ENCODE assay signal across 10 cellular contexts in genomic region chr2:219499555-219499954, GRCh38. TPM values are rescaled to one million over a fixed set of nuclear protein-coding genes. Genes with fewer than 3 reads are reported as not detected.
A peak's percentile ranks its signal among the peaks of the same experiment; 100 is the strongest.
DNase-seq lines count a peak whose midpoint lies in the region; ATAC-seq and TF ChIP-seq lines count a peak whose summit lies in the region.
"Had no signal": no experiment of that assay in that cellular context is flagged by ENCODE, and none has a peak within 500 bp of the region (broad histone marks: within the 10 kb centered on the region; RNA-seq: fewer than 3 reads in every experiment).

No MANE protein-coding gene starts in this region.

- peaks cover 2% of the 10 kb centered on the region for H3K36me3 Mint-ChIP-seq in IgD-negative memory B cell
- peaks cover 17% of the 10 kb centered on the region for H3K36me3 Mint-ChIP-seq in central memory CD8-positive, alpha-beta T cell (ENCODE audit: insufficient read depth)
- H3K36me3 Mint-ChIP-seq in naive thymus-derived CD8-positive, alpha-beta T cell: peaks cover 0 to 28% (median 20%) of the 10 kb centered on the region in 3 donors

- no peaks in the 10 kb centered on the region for H3K9me3 Mint-ChIP-seq in IgD-negative memory B cell
- H3K9me3 Mint-ChIP-seq in central memory CD8-positive, alpha-beta T cell: no peaks in the 10 kb centered on the region
- H3K9me3 Mint-ChIP-seq in naive thymus-derived CD8-positive, alpha-beta T cell: no peaks in the 10 kb centered on the region

- TF ChIP-seq CTCF in AG09309 (IDR thresholded peaks at IDR 0.05; ENCODE audit: control insufficient read depth, insufficient read depth, low read depth, low read length, missing control alignments): no peak

- no peak for DNase-seq in AG09309 (ENCODE audit: low read depth)
- DNase-seq in central memory CD8-positive, alpha-beta T cell (ENCODE audit: low spot score in 2 of 2): no peak
- DNase-seq in naive thymus-derived CD8-positive, alpha-beta T cell: no peak
- no peak for DNase-seq in KG1 (lab: John Stamatoyannopoulos, UW)
- DNase-seq in SW480 (ENCODE audit: low spot score): no peak
- DNase-seq: effector CD8-positive, alpha-beta T cell; GF-D8 had no signal

- peak overlapping the region; percentile 88 to 99 (median 94) for H3K4me3 Mint-ChIP-seq in IgD-negative memory B cell
- peak overlapping the region; percentile 97 for H3K4me3 Mint-ChIP-seq in central memory CD8-positive, alpha-beta T cell
- peak overlapping the region; percentile 89 to 100 (median 95) for H3K4me3 Mint-ChIP-seq in naive thymus-derived CD8-positive, alpha-beta T cell

- H3K27me3 Mint-ChIP-seq in IgD-negative memory B cell: peaks cover 17% of the 10 kb centered on the region
- H3K27me3 Mint-ChIP-seq in central memory CD8-positive, alpha-beta T cell: peaks cover 41% of the 10 kb centered on the region
- peaks cover 12 to 42% (median 26%) of the 10 kb centered on the region in 5 donors for H3K27me3 Mint-ChIP-seq in naive thymus-derived CD8-positive, alpha-beta T cell

- peak overlapping the region; percentile 81 for H3K4me3 ChIP-seq in AG09309 (ENCODE audit: control insufficient read depth, low read depth, low read length)

- POLR2A ChIA-PET in naive thymus-derived CD8-positive, alpha-beta T cell (lab: Charles Lee): interaction anchor here (0.8 to 1.3 kb wide), 4 partner anchors 89 to 246 kb away, joined by 3 to 5 read pairs (median 3); partner anchors contain the start of genes DNPEP and TUBA4A

- ATAC-seq in central memory CD8-positive, alpha-beta T cell (replicated peaks; ENCODE audit: extremely low read depth, poor library complexity, severe bottlenecking): no peak
- no peak for ATAC-seq in naive thymus-derived CD8-positive, alpha-beta T cell
- no peak for ATAC-seq in GM18907 (IDR thresholded peaks at IDR 0.05; ENCODE audit: unreplicated experiment)
- no peak for ATAC-seq in HG03432 (IDR thresholded peaks at IDR 0.05; ENCODE audit: unreplicated experiment)

- peak overlapping the region in 1 of 3 donors; percentile 97 for H3K27ac Mint-ChIP-seq in IgD-negative memory B cell
- H3K27ac Mint-ChIP-seq in central memory CD8-positive, alpha-beta T cell (ENCODE audit: low read depth): peak overlapping the region; percentile 89
- H3K27ac Mint-ChIP-seq in naive thymus-derived CD8-positive, alpha-beta T cell: peak overlapping the region in 9 of 10 donors; percentile 48 to 94 (median 88)

- H3K4me1 Mint-ChIP-seq in IgD-negative memory B cell: peaks cover 11 to 18% (median 13%) of the 10 kb centered on the region in 3 donors
- peaks cover 45% of the 10 kb centered on the region for H3K4me1 Mint-ChIP-seq in central memory CD8-positive, alpha-beta T cell
- H3K4me1 Mint-ChIP-seq in naive thymus-derived CD8-positive, alpha-beta T cell: peaks cover 30 to 47% (median 33%) of the 10 kb centered on the region in 4 donors

RNA-seq across cellular contexts. Expression of gene GMPPA, which starts 0.9 kb away (rescaled TPM):
- 24.4 TPM for polyA plus RNA-seq in IgD-negative memory B cell
- total RNA-seq in naive thymus-derived CD8-positive, alpha-beta T cell: 10 to 100 TPM; 22.5 to 26.9 TPM
- 10 to 100 TPM; 12.1 to 22.0 (median 17.0) TPM for polyA plus RNA-seq in naive thymus-derived CD8-positive, alpha-beta T cell

RNA-seq across cellular contexts. Expression of gene ASIC4, which starts 14.7 kb away (rescaled TPM):
- not detected for polyA plus RNA-seq in IgD-negative memory B cell
- under 1 TPM; 0.21 to 0.30 TPM for total RNA-seq in naive thymus-derived CD8-positive, alpha-beta T cell
- not detected for polyA plus RNA-seq in naive thymus-derived CD8-positive, alpha-beta T cell

RNA-seq across cellular contexts. Expression of gene CHPF, which starts 44.1 kb away (rescaled TPM):
- 3.9 TPM for polyA plus RNA-seq in IgD-negative memory B cell
- total RNA-seq in naive thymus-derived CD8-positive, alpha-beta T cell: 1 to 10 TPM; 3.7 to 3.8 TPM
- 1 to 10 TPM; 3.8 to 4.2 (median 4.2) TPM for polyA plus RNA-seq in naive thymus-derived CD8-positive, alpha-beta T cell

RNA-seq across cellular contexts. Expression of gene TMEM198, which starts 44.3 kb away (rescaled TPM):
- 0.28 TPM for polyA plus RNA-seq in IgD-negative memory B cell
- under 1 TPM; 0.36 to 0.49 TPM for total RNA-seq in naive thymus-derived CD8-positive, alpha-beta T cell
- under 1 TPM in 1 of 3 donors, not detected in 2; 0.21 TPM for polyA plus RNA-seq in naive thymus-derived CD8-positive, alpha-beta T cell
